14 cellular contexts compared by ENCODE assay signal in the genomic region with DNA sequence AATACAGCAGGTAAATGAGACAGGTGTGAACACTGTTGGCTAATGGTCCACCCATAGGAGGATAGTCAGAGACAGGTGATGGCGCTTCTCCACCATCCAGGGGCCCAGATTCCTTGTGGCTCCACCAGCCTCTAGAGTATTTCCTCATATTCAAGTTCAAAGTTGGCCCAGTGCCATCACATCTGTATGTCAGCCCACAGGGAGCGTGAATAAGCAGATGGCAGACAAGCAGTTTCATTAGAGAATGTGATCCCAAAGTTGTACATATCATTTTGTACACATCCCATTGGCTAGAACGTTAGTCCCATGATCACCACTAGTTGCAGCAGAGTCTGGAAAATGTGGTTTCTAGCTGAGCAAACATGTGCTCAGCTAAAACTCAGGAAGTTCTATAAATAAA. TPM values are rescaled to one million over a fixed set of nuclear protein-coding genes. Genes with fewer than 3 reads are reported as not detected.
DNase-seq lines count a peak whose midpoint lies in the region; ATAC-seq and TF ChIP-seq lines count a peak whose summit lies in the region.
"Had no signal": no experiment of that assay in that cellular context is flagged by ENCODE, and none has a peak within 500 bp of the region (broad histone marks: within the 10 kb centered on the region; RNA-seq: fewer than 3 reads in every experiment).

No MANE protein-coding gene starts in this region.

- CTCF ChIA-PET in T-cell (lab: Charles Lee) = no interaction called here

- H3K9me3 ChIP-seq in BE2C (no peaks in the 10 kb centered on the region), neural progenitor cell (ENCODE audit: low read depth) (no peaks in the 10 kb centered on the region)
- H3K9me3 ChIP-seq: adrenal gland, left lung had no signal

- H3F3A ChIP-seq in neural progenitor cell (ENCODE audit: low read depth) = no peaks in the 10 kb centered on the region

- H3K27ac ChIP-seq in neural progenitor cell = no peak overlapping the region
- H3K27ac ChIP-seq: adrenal gland, left lung, WERI-Rb-1 had no signal

- POLR2A ChIA-PET in T-cell (lab: Charles Lee) = no interaction called here

- H3K27me3 Mint-ChIP-seq in T-cell (peaks cover 37 to 48% of the 10 kb centered on the region in 2 donors), neural progenitor cell (ENCODE audit: insufficient read depth, low read depth) (peaks cover 2% of the 10 kb centered on the region)

- H4K20me1 ChIP-seq in neural progenitor cell (ENCODE audit: low read depth) = no peaks in the 10 kb centered on the region

- H3K27ac Mint-ChIP-seq in T-cell = no peak overlapping the region
- H3K27ac Mint-ChIP-seq in neural progenitor cell = no peak overlapping the region
- H3K27ac Mint-ChIP-seq: CD4-positive, alpha-beta T cell had no signal

- H3K4me1 Mint-ChIP-seq in T-cell (no peaks in the 10 kb centered on the region), neural progenitor cell (peaks cover 4% of the 10 kb centered on the region)

- H3K4me3 Mint-ChIP-seq in T-cell (no peak overlapping the region), neural progenitor cell (no peak overlapping the region)
- H3K4me3 Mint-ChIP-seq: CD4-positive, alpha-beta T cell had no signal

- no peak overlapping the region for H3K4me2 ChIP-seq in neural progenitor cell

- no peak overlapping the region for H3K9ac ChIP-seq in neural progenitor cell

- H3K9me3 Mint-ChIP-seq in T-cell (peaks cover 4% of the 10 kb centered on the region in 3 donors), neural progenitor cell (peaks cover 6% of the 10 kb centered on the region)

- ATAC-seq in T-cell (replicated peaks in 1 of 4) (no peak), GM21825 (IDR thresholded peaks at IDR 0.05; ENCODE audit: unreplicated experiment) (no peak)
- ATAC-seq: left lung had no signal

- H3K36me3 Mint-ChIP-seq in T-cell (peaks cover 4% of the 10 kb centered on the region), neural progenitor cell (no peaks in the 10 kb centered on the region)

- no peaks in the 10 kb centered on the region for H3K36me3 ChIP-seq in BE2C
- no peaks in the 10 kb centered on the region for H3K36me3 ChIP-seq in neural progenitor cell
- H3K36me3 ChIP-seq: adrenal gland, left lung, WERI-Rb-1 had no signal

- H2AFZ ChIP-seq in neural progenitor cell (replicated peaks) = no peak overlapping the region

- H3K4me1 ChIP-seq in BE2C (no peaks in the 10 kb centered on the region), neural progenitor cell (no peaks in the 10 kb centered on the region)
- H3K4me1 ChIP-seq: adrenal gland, left lung had no signal

- H3K4me3 ChIP-seq in BE2C (ENCODE audit: low read depth, low read length) = no peak overlapping the region
- no peak overlapping the region for H3K4me3 ChIP-seq in neural progenitor cell
- H3K4me3 ChIP-seq: adrenal gland, left lung had no signal

- H3K27me3 ChIP-seq in BE2C (peaks cover 23% of the 10 kb centered on the region), neural progenitor cell (peaks cover 3% of the 10 kb centered on the region)

- no peaks in the 10 kb centered on the region for H3K79me2 ChIP-seq in neural progenitor cell (ENCODE audit: low read depth)

- DNase-seq in BE2C (peak; percentile 56), GF-D8 (lab: John Stamatoyannopoulos, UW) (peak; percentile 34), NCI-H524 treated with DMSO at 0.1 percent for 48 hours (lab: John Stamatoyannopoulos, UW) (peak; percentile 13), fibroblast of gingiva (ENCODE audit: low read depth) (peak; percentile 44), T-cell (no peak), globus pallidus (ENCODE audit: low spot score) (no peak), neural progenitor cell (ENCODE audit: low spot score) (no peak)
- DNase-seq: activated T-cell treated with anti-CD3 and anti-CD28 coated beads for 4 hours; CD4-positive, alpha-beta T cell; left lung; NCI-H446 treated with DMSO at 0.1 percent for 48 hours; WERI-Rb-1 had no signal

- no peak for TF ChIP-seq CTCF in BE2C (IDR thresholded peaks at IDR 0.05; ENCODE audit: low read depth, low read length)
- no peak for TF ChIP-seq CTCF in neural progenitor cell (IDR thresholded peaks at IDR 0.05)

RNA-seq across cellular contexts. Expression of a gene that starts 11.0 kb away (rescaled TPM):
- polyA plus RNA-seq in BE2C (2012; ENCODE audit: insufficient read depth, insufficient read length, low read depth) = 3.6 TPM
- total RNA-seq in T-cell = 10 to 100 TPM; 24.9 to 34.3 (median 26.1) TPM
- 26.3 and 36.3 TPM in 2 replicates for total RNA-seq in neural progenitor cell (ENCODE audit: low replicate concordance)

Comparison
In these comparisons a context has a peak if more than half of its experiments do, and no peak if none do; other contexts are left out.
1. DNase-seq: peak in BE2C (single experiment), GF-D8 (single experiment), NCI-H524 treated with DMSO at 0.1 percent for 48 hours (single experiment) and fibroblast of gingiva (single experiment); none in T-cell (0 of 34), globus pallidus (single experiment) and neural progenitor cell (single experiment).